In the genomic region with DNA sequence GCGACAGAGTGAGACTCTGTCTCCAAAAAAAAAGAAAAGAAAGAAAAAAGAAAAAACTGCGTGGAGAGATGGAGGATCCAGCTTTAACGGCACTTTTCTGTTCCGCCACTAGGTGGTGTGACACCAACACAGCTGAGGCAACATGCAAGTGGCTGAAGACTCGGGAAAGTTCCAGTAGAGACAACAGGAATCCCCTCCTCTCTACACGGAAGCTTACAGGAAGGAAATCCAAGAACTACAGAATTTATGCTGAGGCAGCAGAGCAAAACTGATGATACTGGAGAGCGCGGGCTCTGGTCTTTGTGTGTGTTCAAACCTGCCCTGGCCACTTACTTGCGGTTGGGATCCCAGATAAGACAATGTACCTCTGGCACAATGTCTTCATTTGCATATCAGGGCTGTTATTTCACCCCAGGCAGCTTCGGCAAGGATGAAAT, we compare ENCODE assay signal across 1 cellular context.
TF ChIP-seq lines count a peak whose summit lies in the region.

No MANE protein-coding gene starts in this region.

TF ChIP-seq in K562, 482 proteins besides CTCF, POLR2A, EP300 and RAD21 (continued from another document and continues in another):
- no peak for TF ChIP-seq BRF1 (IDR thresholded peaks at IDR 0.05; ENCODE audit: borderline replicate concordance, extremely low read depth, insufficient read length)
- TF ChIP-seq THRAP3 (IDR thresholded peaks at IDR 0.05; ENCODE audit: borderline replicate concordance) = no peak
- TF ChIP-seq C11orf30 (IDR thresholded peaks at IDR 0.05; ENCODE audit: low read depth) = peak; percentile 97
- no peak for TF ChIP-seq ZKSCAN8 (CRISPR knock-in tag; IDR thresholded peaks at IDR 0.05)
- TF ChIP-seq ZNF41 (CRISPR knock-in tag; conservative IDR thresholded peaks at IDR 0.05) = no peak
- TF ChIP-seq SIN3A (IDR thresholded peaks at IDR 0.05; ENCODE audit: borderline replicate concordance in 2 of 2, control insufficient read depth in 1 of 2, low read depth in 2 of 2, low read length in 2 of 2) = no peak
- TF ChIP-seq ZFP1 (CRISPR knock-in tag; IDR thresholded peaks at IDR 0.05) = no peak
- TF ChIP-seq MYNN (IDR thresholded peaks at IDR 0.05) = peak; percentile 40; the same call in 1 of the 2 replicates
- no peak for TF ChIP-seq MYNN (CRISPR knock-in tag; IDR thresholded peaks at IDR 0.05)
- TF ChIP-seq, protein P1, sequence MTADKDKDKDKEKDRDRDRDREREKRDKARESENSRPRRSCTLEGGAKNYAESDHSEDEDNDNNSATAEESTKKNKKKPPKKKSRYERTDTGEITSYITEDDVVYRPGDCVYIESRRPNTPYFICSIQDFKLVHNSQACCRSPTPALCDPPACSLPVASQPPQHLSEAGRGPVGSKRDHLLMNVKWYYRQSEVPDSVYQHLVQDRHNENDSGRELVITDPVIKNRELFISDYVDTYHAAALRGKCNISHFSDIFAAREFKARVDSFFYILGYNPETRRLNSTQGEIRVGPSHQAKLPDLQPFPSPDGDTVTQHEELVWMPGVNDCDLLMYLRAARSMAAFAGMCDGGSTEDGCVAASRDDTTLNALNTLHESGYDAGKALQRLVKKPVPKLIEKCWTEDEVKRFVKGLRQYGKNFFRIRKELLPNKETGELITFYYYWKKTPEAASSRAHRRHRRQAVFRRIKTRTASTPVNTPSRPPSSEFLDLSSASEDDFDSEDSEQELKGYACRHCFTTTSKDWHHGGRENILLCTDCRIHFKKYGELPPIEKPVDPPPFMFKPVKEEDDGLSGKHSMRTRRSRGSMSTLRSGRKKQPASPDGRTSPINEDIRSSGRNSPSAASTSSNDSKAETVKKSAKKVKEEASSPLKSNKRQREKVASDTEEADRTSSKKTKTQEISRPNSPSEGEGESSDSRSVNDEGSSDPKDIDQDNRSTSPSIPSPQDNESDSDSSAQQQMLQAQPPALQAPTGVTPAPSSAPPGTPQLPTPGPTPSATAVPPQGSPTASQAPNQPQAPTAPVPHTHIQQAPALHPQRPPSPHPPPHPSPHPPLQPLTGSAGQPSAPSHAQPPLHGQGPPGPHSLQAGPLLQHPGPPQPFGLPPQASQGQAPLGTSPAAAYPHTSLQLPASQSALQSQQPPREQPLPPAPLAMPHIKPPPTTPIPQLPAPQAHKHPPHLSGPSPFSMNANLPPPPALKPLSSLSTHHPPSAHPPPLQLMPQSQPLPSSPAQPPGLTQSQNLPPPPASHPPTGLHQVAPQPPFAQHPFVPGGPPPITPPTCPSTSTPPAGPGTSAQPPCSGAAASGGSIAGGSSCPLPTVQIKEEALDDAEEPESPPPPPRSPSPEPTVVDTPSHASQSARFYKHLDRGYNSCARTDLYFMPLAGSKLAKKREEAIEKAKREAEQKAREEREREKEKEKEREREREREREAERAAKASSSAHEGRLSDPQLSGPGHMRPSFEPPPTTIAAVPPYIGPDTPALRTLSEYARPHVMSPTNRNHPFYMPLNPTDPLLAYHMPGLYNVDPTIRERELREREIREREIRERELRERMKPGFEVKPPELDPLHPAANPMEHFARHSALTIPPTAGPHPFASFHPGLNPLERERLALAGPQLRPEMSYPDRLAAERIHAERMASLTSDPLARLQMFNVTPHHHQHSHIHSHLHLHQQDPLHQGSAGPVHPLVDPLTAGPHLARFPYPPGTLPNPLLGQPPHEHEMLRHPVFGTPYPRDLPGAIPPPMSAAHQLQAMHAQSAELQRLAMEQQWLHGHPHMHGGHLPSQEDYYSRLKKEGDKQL (CRISPR knock-in tag; IDR thresholded peaks at IDR 0.05; ENCODE audit: borderline replicate concordance) = no peak
- TF ChIP-seq, protein P2, sequence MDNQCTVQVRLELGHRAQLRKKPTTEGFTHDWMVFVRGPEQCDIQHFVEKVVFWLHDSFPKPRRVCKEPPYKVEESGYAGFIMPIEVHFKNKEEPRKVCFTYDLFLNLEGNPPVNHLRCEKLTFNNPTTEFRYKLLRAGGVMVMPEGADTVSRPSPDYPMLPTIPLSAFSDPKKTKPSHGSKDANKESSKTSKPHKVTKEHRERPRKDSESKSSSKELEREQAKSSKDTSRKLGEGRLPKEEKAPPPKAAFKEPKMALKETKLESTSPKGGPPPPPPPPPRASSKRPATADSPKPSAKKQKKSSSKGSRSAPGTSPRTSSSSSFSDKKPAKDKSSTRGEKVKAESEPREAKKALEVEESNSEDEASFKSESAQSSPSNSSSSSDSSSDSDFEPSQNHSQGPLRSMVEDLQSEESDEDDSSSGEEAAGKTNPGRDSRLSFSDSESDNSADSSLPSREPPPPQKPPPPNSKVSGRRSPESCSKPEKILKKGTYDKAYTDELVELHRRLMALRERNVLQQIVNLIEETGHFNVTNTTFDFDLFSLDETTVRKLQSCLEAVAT (IDR thresholded peaks at IDR 0.05) = peak in 1 of 2 experiments; percentile 26; a peak in 1 of 4 replicates
- TF ChIP-seq, protein P3, sequence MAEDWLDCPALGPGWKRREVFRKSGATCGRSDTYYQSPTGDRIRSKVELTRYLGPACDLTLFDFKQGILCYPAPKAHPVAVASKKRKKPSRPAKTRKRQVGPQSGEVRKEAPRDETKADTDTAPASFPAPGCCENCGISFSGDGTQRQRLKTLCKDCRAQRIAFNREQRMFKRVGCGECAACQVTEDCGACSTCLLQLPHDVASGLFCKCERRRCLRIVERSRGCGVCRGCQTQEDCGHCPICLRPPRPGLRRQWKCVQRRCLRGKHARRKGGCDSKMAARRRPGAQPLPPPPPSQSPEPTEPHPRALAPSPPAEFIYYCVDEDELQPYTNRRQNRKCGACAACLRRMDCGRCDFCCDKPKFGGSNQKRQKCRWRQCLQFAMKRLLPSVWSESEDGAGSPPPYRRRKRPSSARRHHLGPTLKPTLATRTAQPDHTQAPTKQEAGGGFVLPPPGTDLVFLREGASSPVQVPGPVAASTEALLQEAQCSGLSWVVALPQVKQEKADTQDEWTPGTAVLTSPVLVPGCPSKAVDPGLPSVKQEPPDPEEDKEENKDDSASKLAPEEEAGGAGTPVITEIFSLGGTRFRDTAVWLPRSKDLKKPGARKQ (CRISPR knock-in tag; IDR thresholded peaks at IDR 0.05) = no peak
- no peak for TF ChIP-seq ZFP30 (CRISPR knock-in tag; IDR thresholded peaks at IDR 0.05; ENCODE audit: borderline replicate concordance)
- TF ChIP-seq GATA2 (CRISPR knock-in tag; IDR thresholded peaks at IDR 0.05) = 0 out of 2 replicates have a peak, but pooled peaks have one; percentile 19
- no peak for TF ChIP-seq ZNF551 (CRISPR knock-in tag; IDR thresholded peaks at IDR 0.05)
- 0 out of 2 replicates have a peak, but pooled peaks have one; percentile 24 for TF ChIP-seq PML (IDR thresholded peaks at IDR 0.05; ENCODE audit: low read length)
- 0 out of 2 replicates have a peak, but pooled peaks have one; percentile 16 for TF ChIP-seq CREM (IDR thresholded peaks at IDR 0.05; ENCODE audit: low read depth)
- TF ChIP-seq, protein P4, sequence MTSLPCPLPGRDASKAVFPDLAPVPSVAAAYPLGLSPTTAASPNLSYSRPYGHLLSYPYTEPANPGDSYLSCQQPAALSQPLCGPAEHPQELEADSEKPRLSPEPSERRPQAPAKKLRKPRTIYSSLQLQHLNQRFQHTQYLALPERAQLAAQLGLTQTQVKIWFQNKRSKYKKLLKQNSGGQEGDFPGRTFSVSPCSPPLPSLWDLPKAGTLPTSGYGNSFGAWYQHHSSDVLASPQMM (CRISPR knock-in tag; IDR thresholded peaks at IDR 0.05) = no peak
- peak; percentile 35; the same call in 1 of the 2 replicates for TF ChIP-seq CTBP1 (IDR thresholded peaks at IDR 0.05; ENCODE audit: borderline replicate concordance)
- TF ChIP-seq MAFG (tag; conservative IDR thresholded peaks at IDR 0.05) = peak; percentile 94
- no peak for TF ChIP-seq ZNF3 (CRISPR knock-in tag; IDR thresholded peaks at IDR 0.05)
- TF ChIP-seq TAF15 (IDR thresholded peaks at IDR 0.05; ENCODE audit: low read depth, low read length) = no peak
- no peak for TF ChIP-seq CHD2 (IDR thresholded peaks at IDR 0.05; ENCODE audit: low read depth, low read length)
- TF ChIP-seq, protein P5, sequence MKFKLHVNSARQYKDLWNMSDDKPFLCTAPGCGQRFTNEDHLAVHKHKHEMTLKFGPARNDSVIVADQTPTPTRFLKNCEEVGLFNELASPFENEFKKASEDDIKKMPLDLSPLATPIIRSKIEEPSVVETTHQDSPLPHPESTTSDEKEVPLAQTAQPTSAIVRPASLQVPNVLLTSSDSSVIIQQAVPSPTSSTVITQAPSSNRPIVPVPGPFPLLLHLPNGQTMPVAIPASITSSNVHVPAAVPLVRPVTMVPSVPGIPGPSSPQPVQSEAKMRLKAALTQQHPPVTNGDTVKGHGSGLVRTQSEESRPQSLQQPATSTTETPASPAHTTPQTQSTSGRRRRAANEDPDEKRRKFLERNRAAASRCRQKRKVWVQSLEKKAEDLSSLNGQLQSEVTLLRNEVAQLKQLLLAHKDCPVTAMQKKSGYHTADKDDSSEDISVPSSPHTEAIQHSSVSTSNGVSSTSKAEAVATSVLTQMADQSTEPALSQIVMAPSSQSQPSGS (CRISPR knock-in tag; IDR thresholded peaks at IDR 0.05) = no peak
- no peak for TF ChIP-seq ZNF436 (CRISPR knock-in tag; IDR thresholded peaks at IDR 0.05)
- TF ChIP-seq BRCA1 (IDR thresholded peaks at IDR 0.05) = no peak
- TF ChIP-seq BRCA1 (CRISPR knock-in tag; IDR thresholded peaks at IDR 0.05) = no peak
- TF ChIP-seq ZNF134 (CRISPR knock-in tag; conservative IDR thresholded peaks at IDR 0.05) = no peak
- 0 out of 2 replicates have a peak, but pooled peaks have one; percentile 49 for TF ChIP-seq HDAC2 (IDR thresholded peaks at IDR 0.05)
- peak; percentile 21; the same call in 1 of the 2 replicates for TF ChIP-seq CC2D1A (IDR thresholded peaks at IDR 0.05)
- TF ChIP-seq GABPA (tag; conservative IDR thresholded peaks at IDR 0.05; ENCODE audit: low read depth) = no peak
- no peak for TF ChIP-seq CCNT2 (IDR thresholded peaks at IDR 0.05; ENCODE audit: borderline replicate concordance, extremely low read depth, insufficient read length, low read depth, low read length)
- no peak for TF ChIP-seq CBX2 (IDR thresholded peaks at IDR 0.05; ENCODE audit: insufficient read depth, low read length, poor library complexity, severe bottlenecking)
- TF ChIP-seq, protein P6, sequence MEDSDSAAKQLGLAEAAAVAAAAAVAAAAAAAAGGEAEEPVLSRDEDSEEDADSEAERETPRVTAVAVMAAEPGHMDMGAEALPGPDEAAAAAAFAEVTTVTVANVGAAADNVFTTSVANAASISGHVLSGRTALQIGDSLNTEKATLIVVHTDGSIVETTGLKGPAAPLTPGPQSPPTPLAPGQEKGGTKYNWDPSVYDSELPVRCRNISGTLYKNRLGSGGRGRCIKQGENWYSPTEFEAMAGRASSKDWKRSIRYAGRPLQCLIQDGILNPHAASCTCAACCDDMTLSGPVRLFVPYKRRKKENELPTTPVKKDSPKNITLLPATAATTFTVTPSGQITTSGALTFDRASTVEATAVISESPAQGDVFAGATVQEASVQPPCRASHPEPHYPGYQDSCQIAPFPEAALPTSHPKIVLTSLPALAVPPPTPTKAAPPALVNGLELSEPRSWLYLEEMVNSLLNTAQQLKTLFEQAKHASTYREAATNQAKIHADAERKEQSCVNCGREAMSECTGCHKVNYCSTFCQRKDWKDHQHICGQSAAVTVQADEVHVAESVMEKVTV (CRISPR knock-in tag; IDR thresholded peaks at IDR 0.05) = 0 out of 2 replicates have a peak, but pooled peaks have one; percentile 25
- no peak for TF ChIP-seq ZNF586 (CRISPR knock-in tag; conservative IDR thresholded peaks at IDR 0.05)
- TF ChIP-seq ZKSCAN3 (CRISPR knock-in tag; IDR thresholded peaks at IDR 0.05) = no peak
- no peak for TF ChIP-seq KLF10 (CRISPR knock-in tag; IDR thresholded peaks at IDR 0.05)
- TF ChIP-seq HNRNPH1 (optimal IDR thresholded peaks at IDR 0.05; ENCODE audit: low read depth, low read length) = no peak
- TF ChIP-seq MXI1 (IDR thresholded peaks at IDR 0.05; ENCODE audit: low read depth, low read length) = no peak
- 0 out of 2 replicates have a peak, but pooled peaks have one; percentile 44 for TF ChIP-seq KLF16 (IDR thresholded peaks at IDR 0.05)
- TF ChIP-seq SRSF3 (IDR thresholded peaks at IDR 0.05; ENCODE audit: insufficient read depth, low read length) = no peak
- no peak for TF ChIP-seq MCM2 (IDR thresholded peaks at IDR 0.05; ENCODE audit: low read depth)
- no peak for TF ChIP-seq E2F3 (CRISPR knock-in tag; IDR thresholded peaks at IDR 0.05)
- TF ChIP-seq ZNF699 (CRISPR knock-in tag; IDR thresholded peaks at IDR 0.05; ENCODE audit: insufficient replicate concordance) = no peak
- no peak for TF ChIP-seq ZNF224 (CRISPR knock-in tag; IDR thresholded peaks at IDR 0.05)
- no peak for TF ChIP-seq BCOR (IDR thresholded peaks at IDR 0.05)
- 0 out of 2 replicates have a peak, but pooled peaks have one; percentile 6 for TF ChIP-seq ZNF384 (IDR thresholded peaks at IDR 0.05; ENCODE audit: low read depth, low read length)
- no peak for TF ChIP-seq ZNF197 (CRISPR knock-in tag; IDR thresholded peaks at IDR 0.05; ENCODE audit: low read depth)
- no peak for TF ChIP-seq ZNF644 (tag; IDR thresholded peaks at IDR 0.05; ENCODE audit: low read depth)
- TF ChIP-seq, protein P7, sequence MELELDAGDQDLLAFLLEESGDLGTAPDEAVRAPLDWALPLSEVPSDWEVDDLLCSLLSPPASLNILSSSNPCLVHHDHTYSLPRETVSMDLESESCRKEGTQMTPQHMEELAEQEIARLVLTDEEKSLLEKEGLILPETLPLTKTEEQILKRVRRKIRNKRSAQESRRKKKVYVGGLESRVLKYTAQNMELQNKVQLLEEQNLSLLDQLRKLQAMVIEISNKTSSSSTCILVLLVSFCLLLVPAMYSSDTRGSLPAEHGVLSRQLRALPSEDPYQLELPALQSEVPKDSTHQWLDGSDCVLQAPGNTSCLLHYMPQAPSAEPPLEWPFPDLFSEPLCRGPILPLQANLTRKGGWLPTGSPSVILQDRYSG (tag; conservative IDR thresholded peaks at IDR 0.05; ENCODE audit: low read depth) = no peak
- no peak for TF ChIP-seq ATF1 (CRISPR knock-in tag; IDR thresholded peaks at IDR 0.05)
- peak; percentile 39; the same call in 1 of the 2 replicates for TF ChIP-seq ATF1 (tag; IDR thresholded peaks at IDR 0.05)
- TF ChIP-seq POLR2AphosphoS5 (IDR thresholded peaks at IDR 0.05; ENCODE audit: control insufficient read depth, insufficient read depth, low read depth, low read length) = no peak
- TF ChIP-seq SETDB1 (IDR thresholded peaks at IDR 0.05; ENCODE audit: low read length) = no peak
- TF ChIP-seq, protein P8, sequence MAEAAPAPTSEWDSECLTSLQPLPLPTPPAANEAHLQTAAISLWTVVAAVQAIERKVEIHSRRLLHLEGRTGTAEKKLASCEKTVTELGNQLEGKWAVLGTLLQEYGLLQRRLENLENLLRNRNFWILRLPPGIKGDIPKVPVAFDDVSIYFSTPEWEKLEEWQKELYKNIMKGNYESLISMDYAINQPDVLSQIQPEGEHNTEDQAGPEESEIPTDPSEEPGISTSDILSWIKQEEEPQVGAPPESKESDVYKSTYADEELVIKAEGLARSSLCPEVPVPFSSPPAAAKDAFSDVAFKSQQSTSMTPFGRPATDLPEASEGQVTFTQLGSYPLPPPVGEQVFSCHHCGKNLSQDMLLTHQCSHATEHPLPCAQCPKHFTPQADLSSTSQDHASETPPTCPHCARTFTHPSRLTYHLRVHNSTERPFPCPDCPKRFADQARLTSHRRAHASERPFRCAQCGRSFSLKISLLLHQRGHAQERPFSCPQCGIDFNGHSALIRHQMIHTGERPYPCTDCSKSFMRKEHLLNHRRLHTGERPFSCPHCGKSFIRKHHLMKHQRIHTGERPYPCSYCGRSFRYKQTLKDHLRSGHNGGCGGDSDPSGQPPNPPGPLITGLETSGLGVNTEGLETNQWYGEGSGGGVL (CRISPR knock-in tag; IDR thresholded peaks at IDR 0.05) = no peak
